ENCODE assay signal across 20 cellular contexts in genomic region chr14:77872971-77873370, GRCh38.
"Had no signal": no experiment of that assay in that cellular context is flagged by ENCODE, and none has a peak within 500 bp of the region (broad histone marks: within the 10 kb centered on the region; RNA-seq: fewer than 3 reads in every experiment).

No MANE protein-coding gene starts in this region.

- H3K36me3 ChIP-seq: adrenal gland, ascending aorta, heart left ventricle, neutrophil, ovary, uterus had no signal

- ATAC-seq: activated T-cell treated with anti-CD3 and anti-CD28 coated beads, Interleukin-2, amount 50 U/mL, for 4 hours; heart left ventricle; right cardiac atrium had no signal

- H3K27ac ChIP-seq: adrenal gland, ascending aorta, heart left ventricle, neutrophil, ovary, uterus had no signal

- H3K27me3 ChIP-seq: adrenal gland, ascending aorta, heart left ventricle, neutrophil, ovary, uterus had no signal

- FAIRE-seq: endometrium, islet of Langerhans, TTC549 had no signal

- DNase-seq: activated B cell treated with CpG ODN at 0.5 μM for 24 hours; activated CD4-positive, alpha-beta T cell treated with anti-CD3 and anti-CD28 coated beads for 4 hours; activated CD4-positive, alpha-beta T cell treated with anti-CD3 and anti-CD28 coated beads, Interleukin-2, amount 50 U/mL, for 48 hours; activated CD8-positive, alpha-beta memory T cell treated with anti-CD3 and anti-CD28 coated beads, Interleukin-2, amount 50 U/mL, for 48 hours; activated naive CD4-positive, alpha-beta T cell; activated T-cell treated with anti-CD3 and anti-CD28 coated beads, Interleukin-2, amount 50 U/mL, for 4 hours; adrenal gland; cortex of kidney; heart left ventricle; ovary; right cardiac atrium; stimulated activated CD4-positive, alpha-beta T cell treated with anti-CD3 and anti-CD28 coated beads, Interleukin-12 subunit alpha, Interleukin-12 subunit beta, amount 100 ng/mL, for 4 hours; stimulated activated CD4-positive, alpha-beta T cell treated with anti-CD3 and anti-CD28 coated beads, Interleukin-4, amount 100 ng/mL, for 4 hours; trophoblast cell; uterus had no signal

- H3K9me3 ChIP-seq: adrenal gland, ascending aorta, neutrophil, ovary, uterus had no signal

- H3K4me3 ChIP-seq: adrenal gland, ascending aorta, heart left ventricle, ovary, uterus had no signal

- H3K4me1 ChIP-seq: adrenal gland, ascending aorta, uterus had no signal
